13 cellular contexts compared by ENCODE assay signal in the genomic region with DNA sequence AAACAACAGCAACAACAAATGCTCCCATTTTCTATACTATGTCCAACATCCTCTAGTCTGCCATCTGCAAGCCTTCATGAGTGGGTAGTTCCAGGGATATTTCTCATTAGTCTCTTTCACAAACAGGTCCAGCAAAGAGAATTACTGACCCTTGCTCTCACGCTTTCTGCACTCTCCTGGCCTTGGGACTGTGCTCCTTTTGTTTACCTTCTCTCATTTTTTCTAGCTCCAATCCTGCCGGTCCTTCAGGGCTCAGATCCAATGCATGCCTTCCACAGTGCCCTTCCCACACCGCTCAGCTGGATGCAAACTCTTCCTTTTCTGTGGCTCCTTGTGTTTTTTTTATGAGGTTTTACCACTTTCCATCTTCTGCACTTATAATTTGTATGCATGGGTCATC.
DNase-seq lines count a peak whose midpoint lies in the region; ATAC-seq and TF ChIP-seq lines count a peak whose summit lies in the region.
"Had no signal": no experiment of that assay in that cellular context is flagged by ENCODE, and none has a peak within 500 bp of the region (broad histone marks: within the 10 kb centered on the region; RNA-seq: fewer than 3 reads in every experiment).

No MANE protein-coding gene starts in this region.

- peak overlapping the region; percentile 4 for H3K27ac Mint-ChIP-seq in T-helper 2 cell treated with Interferon-gamma antibody and Interleukin-4, amounts not matched to agents 5 μg/mL and 100 μg/mL, for 36 hours
- peak overlapping the region; percentile 89 for H3K27ac Mint-ChIP-seq in stimulated activated memory B cell treated with anti-CD40 and anti-IgM and Interleukin-4, amounts not matched to agents 10 μg/mL and 1 μg/mL and 100 μg/mL, for 72 hours

- no peaks in the 10 kb centered on the region for H3K9me3 Mint-ChIP-seq in T-helper 2 cell treated with Interferon-gamma antibody and Interleukin-4, amounts not matched to agents 5 μg/mL and 100 μg/mL, for 36 hours
- no peaks in the 10 kb centered on the region for H3K9me3 Mint-ChIP-seq in stimulated activated memory B cell treated with anti-CD40 and anti-IgM and Interleukin-4, amounts not matched to agents 10 μg/mL and 1 μg/mL and 100 μg/mL, for 72 hours

- H3K36me3 Mint-ChIP-seq in T-helper 2 cell treated with Interferon-gamma antibody and Interleukin-4, amounts not matched to agents 5 μg/mL and 100 μg/mL, for 36 hours (ENCODE audit: low read depth) = no peaks in the 10 kb centered on the region
- peaks cover 2% of the 10 kb centered on the region for H3K36me3 Mint-ChIP-seq in stimulated activated memory B cell treated with anti-CD40 and anti-IgM and Interleukin-4, amounts not matched to agents 10 μg/mL and 1 μg/mL and 100 μg/mL, for 72 hours

- H3K27ac ChIP-seq in VCaP = peak overlapping the region; percentile 27
- H3K27ac ChIP-seq: SJSA1 had no signal

- peaks cover 42% of the 10 kb centered on the region for H3K4me1 Mint-ChIP-seq in T-helper 2 cell treated with Interferon-gamma antibody and Interleukin-4, amounts not matched to agents 5 μg/mL and 100 μg/mL, for 36 hours (ENCODE audit: low read depth)
- peaks cover 60% of the 10 kb centered on the region for H3K4me1 Mint-ChIP-seq in stimulated activated memory B cell treated with anti-CD40 and anti-IgM and Interleukin-4, amounts not matched to agents 10 μg/mL and 1 μg/mL and 100 μg/mL, for 72 hours

- H3K4me3 Mint-ChIP-seq in T-helper 2 cell treated with Interferon-gamma antibody and Interleukin-4, amounts not matched to agents 5 μg/mL and 100 μg/mL, for 36 hours = no peak overlapping the region
- peak overlapping the region; percentile 30 for H3K4me3 Mint-ChIP-seq in stimulated activated memory B cell treated with anti-CD40 and anti-IgM and Interleukin-4, amounts not matched to agents 10 μg/mL and 1 μg/mL and 100 μg/mL, for 72 hours

- no peak for ATAC-seq in stimulated activated memory B cell treated with anti-CD40 and anti-IgM and Interleukin-4, amounts not matched to agents 10 μg/mL and 1 μg/mL and 100 μg/mL, for 72 hours
- no peak for ATAC-seq in HG02763 (IDR thresholded peaks at IDR 0.05; ENCODE audit: unreplicated experiment)
- ATAC-seq in GM19455 (IDR thresholded peaks at IDR 0.05; ENCODE audit: unreplicated experiment) = no peak

- peaks cover 3% of the 10 kb centered on the region for H3K27me3 Mint-ChIP-seq in T-helper 2 cell treated with Interferon-gamma antibody and Interleukin-4, amounts not matched to agents 5 μg/mL and 100 μg/mL, for 36 hours (ENCODE audit: low read depth)
- peaks cover 6% of the 10 kb centered on the region for H3K27me3 Mint-ChIP-seq in stimulated activated memory B cell treated with anti-CD40 and anti-IgM and Interleukin-4, amounts not matched to agents 10 μg/mL and 1 μg/mL and 100 μg/mL, for 72 hours

- DNase-seq in T-helper 2 cell treated with Interferon-gamma antibody and Interleukin-4, amounts not matched to agents 5 μg/mL and 100 μg/mL, for 36 hours (ENCODE audit: low spot score) = no peak
- DNase-seq in T-helper 2 cell (no peak), left kidney (ENCODE audit: low read depth, low spot score) (peak; percentile 36), amniotic stem cell (lab: John Stamatoyannopoulos, UW) (no peak)
- DNase-seq: 8988T; activated CD4-positive, alpha-beta T cell treated with anti-CD3 and anti-CD28 coated beads for 1 hour; NCI-H1436; NCI-H774 had no signal

- TF ChIP-seq CTCF in VCaP (conservative IDR thresholded peaks at IDR 0.05) = no peak
